Comparison of ENCODE assay signal across 1 cellular context in the genomic region with DNA sequence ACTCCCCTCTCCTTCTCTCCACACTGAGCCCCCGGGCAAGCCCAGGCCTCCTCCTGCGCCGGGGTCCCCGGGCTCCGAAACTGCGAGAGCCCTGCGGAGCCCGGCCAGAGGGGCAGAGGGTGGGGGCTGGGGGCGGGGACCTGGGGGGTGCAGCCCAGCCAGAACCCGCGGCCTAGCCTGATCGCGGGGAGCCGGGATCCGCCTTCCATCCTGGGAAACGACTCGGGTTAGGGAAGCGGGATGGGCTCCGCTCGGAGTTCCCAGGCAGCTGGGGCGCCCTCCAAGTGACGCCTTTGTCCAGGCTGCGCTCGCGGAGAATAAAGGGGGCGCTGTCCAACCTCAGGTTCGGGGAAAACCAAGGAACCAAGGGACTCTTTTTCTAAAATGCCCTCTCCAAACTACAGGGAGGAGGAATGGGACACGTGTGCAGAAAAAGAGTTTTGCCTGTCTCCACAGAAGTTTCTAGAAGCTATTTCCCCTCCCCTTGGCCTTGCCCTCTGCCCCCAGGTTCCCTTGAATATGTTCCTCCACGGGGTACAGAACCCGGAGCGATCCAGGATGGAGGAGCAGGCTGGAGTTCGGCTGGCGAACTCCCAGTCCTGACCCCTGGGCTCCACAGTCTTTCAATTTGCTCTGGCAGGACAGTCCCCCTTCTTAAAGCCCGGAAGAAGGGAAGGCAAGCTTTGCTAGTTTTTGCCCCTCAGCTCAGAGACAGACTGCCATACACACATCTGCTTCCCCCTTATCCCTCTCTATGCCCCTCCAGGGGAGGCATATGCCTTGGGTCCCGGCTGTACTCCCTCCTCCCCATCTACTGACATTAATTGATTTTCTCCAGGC.
TF ChIP-seq lines count a peak whose summit lies in the region.

No MANE protein-coding gene starts in this region.

TF ChIP-seq in HepG2, 621 proteins besides CTCF, POLR2A, EP300 and RAD21 (continued from another document):
- TF ChIP-seq, protein P1, sequence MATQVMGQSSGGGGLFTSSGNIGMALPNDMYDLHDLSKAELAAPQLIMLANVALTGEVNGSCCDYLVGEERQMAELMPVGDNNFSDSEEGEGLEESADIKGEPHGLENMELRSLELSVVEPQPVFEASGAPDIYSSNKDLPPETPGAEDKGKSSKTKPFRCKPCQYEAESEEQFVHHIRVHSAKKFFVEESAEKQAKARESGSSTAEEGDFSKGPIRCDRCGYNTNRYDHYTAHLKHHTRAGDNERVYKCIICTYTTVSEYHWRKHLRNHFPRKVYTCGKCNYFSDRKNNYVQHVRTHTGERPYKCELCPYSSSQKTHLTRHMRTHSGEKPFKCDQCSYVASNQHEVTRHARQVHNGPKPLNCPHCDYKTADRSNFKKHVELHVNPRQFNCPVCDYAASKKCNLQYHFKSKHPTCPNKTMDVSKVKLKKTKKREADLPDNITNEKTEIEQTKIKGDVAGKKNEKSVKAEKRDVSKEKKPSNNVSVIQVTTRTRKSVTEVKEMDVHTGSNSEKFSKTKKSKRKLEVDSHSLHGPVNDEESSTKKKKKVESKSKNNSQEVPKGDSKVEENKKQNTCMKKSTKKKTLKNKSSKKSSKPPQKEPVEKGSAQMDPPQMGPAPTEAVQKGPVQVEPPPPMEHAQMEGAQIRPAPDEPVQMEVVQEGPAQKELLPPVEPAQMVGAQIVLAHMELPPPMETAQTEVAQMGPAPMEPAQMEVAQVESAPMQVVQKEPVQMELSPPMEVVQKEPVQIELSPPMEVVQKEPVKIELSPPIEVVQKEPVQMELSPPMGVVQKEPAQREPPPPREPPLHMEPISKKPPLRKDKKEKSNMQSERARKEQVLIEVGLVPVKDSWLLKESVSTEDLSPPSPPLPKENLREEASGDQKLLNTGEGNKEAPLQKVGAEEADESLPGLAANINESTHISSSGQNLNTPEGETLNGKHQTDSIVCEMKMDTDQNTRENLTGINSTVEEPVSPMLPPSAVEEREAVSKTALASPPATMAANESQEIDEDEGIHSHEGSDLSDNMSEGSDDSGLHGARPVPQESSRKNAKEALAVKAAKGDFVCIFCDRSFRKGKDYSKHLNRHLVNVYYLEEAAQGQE (IDR thresholded peaks at IDR 0.05; ENCODE audit: borderline replicate concordance in 1 of 2, low read depth in 1 of 2, low read length in 2 of 2): 0 out of 4 replicates have a peak, but pooled peaks of 1 of the 2 experiments have one; percentile 22
- TF ChIP-seq ZNF850 (CRISPR knock-in tag; conservative IDR thresholded peaks at IDR 0.05) (no peak), SRSF1 (optimal IDR thresholded peaks at IDR 0.05; ENCODE audit: low read depth, low read length) (no peak), ZNF768 (CRISPR knock-in tag; IDR thresholded peaks at IDR 0.05) (no peak), SIN3B (IDR thresholded peaks at IDR 0.05; ENCODE audit: low read length) (no peak), KDM6A (CRISPR knock-in tag; IDR thresholded peaks at IDR 0.05; ENCODE audit: low read depth) (no peak)
- TF ChIP-seq, protein P2, sequence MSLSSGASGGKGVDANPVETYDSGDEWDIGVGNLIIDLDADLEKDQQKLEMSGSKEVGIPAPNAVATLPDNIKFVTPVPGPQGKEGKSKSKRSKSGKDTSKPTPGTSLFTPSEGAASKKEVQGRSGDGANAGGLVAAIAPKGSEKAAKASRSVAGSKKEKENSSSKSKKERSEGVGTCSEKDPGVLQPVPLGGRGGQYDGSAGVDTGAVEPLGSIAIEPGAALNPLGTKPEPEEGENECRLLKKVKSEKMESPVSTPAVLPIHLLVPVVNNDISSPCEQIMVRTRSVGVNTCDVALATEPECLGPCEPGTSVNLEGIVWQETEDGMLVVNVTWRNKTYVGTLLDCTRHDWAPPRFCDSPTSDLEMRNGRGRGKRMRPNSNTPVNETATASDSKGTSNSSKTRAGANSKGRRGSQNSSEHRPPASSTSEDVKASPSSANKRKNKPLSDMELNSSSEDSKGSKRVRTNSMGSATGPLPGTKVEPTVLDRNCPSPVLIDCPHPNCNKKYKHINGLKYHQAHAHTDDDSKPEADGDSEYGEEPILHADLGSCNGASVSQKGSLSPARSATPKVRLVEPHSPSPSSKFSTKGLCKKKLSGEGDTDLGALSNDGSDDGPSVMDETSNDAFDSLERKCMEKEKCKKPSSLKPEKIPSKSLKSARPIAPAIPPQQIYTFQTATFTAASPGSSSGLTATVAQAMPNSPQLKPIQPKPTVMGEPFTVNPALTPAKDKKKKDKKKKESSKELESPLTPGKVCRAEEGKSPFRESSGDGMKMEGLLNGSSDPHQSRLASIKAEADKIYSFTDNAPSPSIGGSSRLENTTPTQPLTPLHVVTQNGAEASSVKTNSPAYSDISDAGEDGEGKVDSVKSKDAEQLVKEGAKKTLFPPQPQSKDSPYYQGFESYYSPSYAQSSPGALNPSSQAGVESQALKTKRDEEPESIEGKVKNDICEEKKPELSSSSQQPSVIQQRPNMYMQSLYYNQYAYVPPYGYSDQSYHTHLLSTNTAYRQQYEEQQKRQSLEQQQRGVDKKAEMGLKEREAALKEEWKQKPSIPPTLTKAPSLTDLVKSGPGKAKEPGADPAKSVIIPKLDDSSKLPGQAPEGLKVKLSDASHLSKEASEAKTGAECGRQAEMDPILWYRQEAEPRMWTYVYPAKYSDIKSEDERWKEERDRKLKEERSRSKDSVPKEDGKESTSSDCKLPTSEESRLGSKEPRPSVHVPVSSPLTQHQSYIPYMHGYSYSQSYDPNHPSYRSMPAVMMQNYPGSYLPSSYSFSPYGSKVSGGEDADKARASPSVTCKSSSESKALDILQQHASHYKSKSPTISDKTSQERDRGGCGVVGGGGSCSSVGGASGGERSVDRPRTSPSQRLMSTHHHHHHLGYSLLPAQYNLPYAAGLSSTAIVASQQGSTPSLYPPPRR (CRISPR knock-in tag; IDR thresholded peaks at IDR 0.05; ENCODE audit: borderline replicate concordance): no peak
- TF ChIP-seq, protein P3, sequence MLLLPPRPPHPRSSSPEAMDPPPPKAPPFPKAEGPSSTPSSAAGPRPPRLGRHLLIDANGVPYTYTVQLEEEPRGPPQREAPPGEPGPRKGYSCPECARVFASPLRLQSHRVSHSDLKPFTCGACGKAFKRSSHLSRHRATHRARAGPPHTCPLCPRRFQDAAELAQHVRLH (CRISPR knock-in tag; IDR thresholded peaks at IDR 0.05; ENCODE audit: borderline replicate concordance, low read depth): no peak
